In the genomic region with DNA sequence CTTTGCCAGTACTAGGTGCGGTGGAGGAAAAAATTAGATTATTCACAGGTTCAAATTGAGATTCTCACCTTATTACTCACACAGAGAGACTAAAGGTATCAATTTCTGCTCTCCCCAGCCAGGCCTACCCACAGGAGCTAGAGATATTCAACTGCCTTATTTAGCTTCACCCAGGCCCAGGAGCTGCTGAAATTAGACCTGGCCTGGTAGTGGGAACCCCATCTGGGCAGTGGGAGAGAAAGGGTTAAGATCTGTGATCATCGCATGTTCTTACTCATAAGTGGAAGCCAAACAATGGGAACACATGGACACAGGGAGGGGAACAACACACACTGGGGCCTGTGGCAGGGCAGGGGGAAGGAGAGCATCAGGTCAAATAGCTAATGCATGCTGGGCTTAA, we compare ENCODE assay signal across 13 cellular contexts. TPM values are rescaled to one million over a fixed set of nuclear protein-coding genes. Genes with fewer than 3 reads are reported as not detected.
DNase-seq lines count a peak whose midpoint lies in the region; ATAC-seq, FAIRE-seq and TF ChIP-seq lines count a peak whose summit lies in the region.
"Had no signal": no experiment of that assay in that cellular context is flagged by ENCODE, and none has a peak within 500 bp of the region (broad histone marks: within the 10 kb centered on the region; RNA-seq: fewer than 3 reads in every experiment).

No MANE protein-coding gene starts in this region.

- H3K36me3 Mint-ChIP-seq in activated naive CD4-positive, alpha-beta T cell treated with anti-CD3 and anti-CD28 coated beads for 36 hours (ENCODE audit: low read depth), result no peaks in the 10 kb centered on the region
- peaks cover 4% of the 10 kb centered on the region for H3K36me3 Mint-ChIP-seq in stimulated activated effector memory CD8-positive, alpha-beta T cell treated with anti-CD3 and anti-CD28 coated beads, Interleukin-12 subunit alpha, Interleukin-12 subunit beta, amount 100 ng/mL, for 72 hours
- H3K36me3 Mint-ChIP-seq in CD8-positive, alpha-beta T cell, result no peaks in the 10 kb centered on the region

- no peaks in the 10 kb centered on the region for H3K9me3 ChIP-seq in CD8-positive, alpha-beta T cell (ENCODE audit: low read length)
- H3K9me3 ChIP-seq: HAP-1, right lobe of liver had no signal

- H3K27ac Mint-ChIP-seq in activated naive CD4-positive, alpha-beta T cell treated with anti-CD3 and anti-CD28 coated beads for 36 hours, result peak overlapping the region; percentile 64
- peak overlapping the region; percentile 36 for H3K27ac Mint-ChIP-seq in stimulated activated effector memory CD8-positive, alpha-beta T cell treated with anti-CD3 and anti-CD28 coated beads, Interleukin-12 subunit alpha, Interleukin-12 subunit beta, amount 100 ng/mL, for 72 hours
- no peak overlapping the region for H3K27ac Mint-ChIP-seq in CD8-positive, alpha-beta T cell

- intact Hi-C loops in activated naive CD4-positive, alpha-beta T cell treated with anti-CD3 and anti-CD28 coated beads for 36 hours (cut with micrococcal nuclease), result no loop called here
- intact Hi-C loops in CD8-positive, alpha-beta T cell (cut with DNase I, micrococcal nuclease), result no loop called here

- H3K4me1 ChIP-seq in CD8-positive, alpha-beta T cell (ENCODE audit: insufficient read depth, low read length), result peaks cover 55% of the 10 kb centered on the region
- H3K4me1 ChIP-seq: HAP-1 had no signal

- CTCF ChIA-PET in activated naive CD4-positive, alpha-beta T cell treated with anti-CD3 and anti-CD28 coated beads for 36 hours (lab: Charles Lee), result interaction anchor here (0.6 to 4.9 kb wide), 3 partner anchors 10 to 192 kb away, joined by 4 to 26 read pairs (median 5); no protein-coding TSS in a partner anchor
- CTCF ChIA-PET in CD8-positive, alpha-beta T cell (lab: Charles Lee), result interaction anchor here (0.7 to 1.8 kb wide), 2 partner anchors 156 to 192 kb away, joined by 3 to 7 read pairs; no protein-coding TSS in a partner anchor

- no peaks in the 10 kb centered on the region for H3K9me3 Mint-ChIP-seq in activated naive CD4-positive, alpha-beta T cell treated with anti-CD3 and anti-CD28 coated beads for 36 hours
- peaks cover 1% of the 10 kb centered on the region for H3K9me3 Mint-ChIP-seq in stimulated activated effector memory CD8-positive, alpha-beta T cell treated with anti-CD3 and anti-CD28 coated beads, Interleukin-12 subunit alpha, Interleukin-12 subunit beta, amount 100 ng/mL, for 72 hours
- no peaks in the 10 kb centered on the region for H3K9me3 Mint-ChIP-seq in CD8-positive, alpha-beta T cell

- POLR2A ChIA-PET in CD8-positive, alpha-beta T cell (lab: Charles Lee), result interaction anchor here (0.8 to 1.3 kb wide), 2 partner anchors 21 to 51 kb away, joined by 3 to 4 read pairs; a partner anchor contains a TSS

- H3K27me3 Mint-ChIP-seq in activated naive CD4-positive, alpha-beta T cell treated with anti-CD3 and anti-CD28 coated beads for 36 hours (ENCODE audit: low read depth), result no peaks in the 10 kb centered on the region
- no peaks in the 10 kb centered on the region for H3K27me3 Mint-ChIP-seq in CD8-positive, alpha-beta T cell (ENCODE audit: low read depth)

- no peak overlapping the region for H3K4me3 ChIP-seq in epithelial cell of esophagus (ENCODE audit: low read length)
- H3K4me3 ChIP-seq in CD8-positive, alpha-beta T cell (ENCODE audit: low read depth, low read length), result no peak overlapping the region
- H3K4me3 ChIP-seq: HAP-1, right lobe of liver, SJCRH30 had no signal

- H3K4me3 Mint-ChIP-seq in activated naive CD4-positive, alpha-beta T cell treated with anti-CD3 and anti-CD28 coated beads for 36 hours, result no peak overlapping the region
- H3K4me3 Mint-ChIP-seq in stimulated activated effector memory CD8-positive, alpha-beta T cell treated with anti-CD3 and anti-CD28 coated beads, Interleukin-12 subunit alpha, Interleukin-12 subunit beta, amount 100 ng/mL, for 72 hours, result no peak overlapping the region
- H3K4me3 Mint-ChIP-seq in CD8-positive, alpha-beta T cell, result no peak overlapping the region

- H3K27ac ChIP-seq in CD8-positive, alpha-beta T cell (ENCODE audit: low read depth, low read length), result no peak overlapping the region
- H3K27ac ChIP-seq: SJCRH30 had no signal

- DNase-seq in activated naive CD4-positive, alpha-beta T cell treated with anti-CD3 and anti-CD28 coated beads for 36 hours, result no peak
- no peak for DNase-seq in activated naive CD4-positive, alpha-beta T cell treated with Interleukin-2 at 50 U/mL for 16 hours
- peak; percentile 12 for DNase-seq in RCC 7860 (ENCODE audit: low spot score)
- DNase-seq in epithelial cell of esophagus (ENCODE audit: low read depth), result peak; percentile 67
- no peak for DNase-seq in stimulated activated effector memory CD8-positive, alpha-beta T cell treated with anti-CD3 and anti-CD28 coated beads, Interleukin-12 subunit alpha, Interleukin-12 subunit beta, amount 100 ng/mL, for 72 hours (ENCODE audit: low spot score in 2 of 2)
- DNase-seq in CD8-positive, alpha-beta T cell, result no peak
- DNase-seq in activated CD4-positive, alpha-beta T cell treated with anti-CD3 and anti-CD28 coated beads, Interleukin-2, amount 50 U/mL, for 1 hour, result no peak
- DNase-seq: glutamatergic neuron, midbrain, right lobe of liver had no signal

- TF ChIP-seq CTCF in epithelial cell of esophagus (IDR thresholded peaks at IDR 0.05; ENCODE audit: insufficient read depth, low read depth, low read length, missing control alignments), result no peak
- TF ChIP-seq CTCF in CD8-positive, alpha-beta T cell (IDR thresholded peaks at IDR 0.05), result no peak

- ATAC-seq in stimulated activated effector memory CD8-positive, alpha-beta T cell treated with anti-CD3 and anti-CD28 coated beads, Interleukin-12 subunit alpha, Interleukin-12 subunit beta, amount 100 ng/mL, for 72 hours, result no peak
- no peak for ATAC-seq in GM18873 (IDR thresholded peaks at IDR 0.05; ENCODE audit: low FRiP score, unreplicated experiment)
- no peak for ATAC-seq in CD8-positive, alpha-beta T cell
- ATAC-seq: right lobe of liver had no signal

- H3K27me3 ChIP-seq in CD8-positive, alpha-beta T cell (ENCODE audit: insufficient read depth, low read length), result no peaks in the 10 kb centered on the region
- H3K27me3 ChIP-seq: right lobe of liver, SJCRH30 had no signal

- FAIRE-seq in RCC 7860 (lab: Jason Lieb, UNC), result no peak

- peaks cover 41% of the 10 kb centered on the region for H3K4me1 Mint-ChIP-seq in activated naive CD4-positive, alpha-beta T cell treated with anti-CD3 and anti-CD28 coated beads for 36 hours (ENCODE audit: low read depth)
- peaks cover 67% of the 10 kb centered on the region for H3K4me1 Mint-ChIP-seq in stimulated activated effector memory CD8-positive, alpha-beta T cell treated with anti-CD3 and anti-CD28 coated beads, Interleukin-12 subunit alpha, Interleukin-12 subunit beta, amount 100 ng/mL, for 72 hours
- H3K4me1 Mint-ChIP-seq in CD8-positive, alpha-beta T cell (ENCODE audit: low read depth), result peaks cover 66% of the 10 kb centered on the region

- H3K36me3 ChIP-seq in CD8-positive, alpha-beta T cell (ENCODE audit: insufficient read depth, low read length), result no peaks in the 10 kb centered on the region
- H3K36me3 ChIP-seq: HAP-1, right lobe of liver, SJCRH30 had no signal

RNA-seq across cellular contexts. Expression of a gene that starts 20.9 kb away (rescaled TPM):
- 10 to 100 TPM; 48.7 to 54.6 TPM for total RNA-seq in activated naive CD4-positive, alpha-beta T cell treated with anti-CD3 and anti-CD28 coated beads for 36 hours
- total RNA-seq in CD8-positive, alpha-beta T cell, result 10 to 100 TPM; 15.8 TPM

Comparison
In these comparisons a context has a peak if more than half of its experiments do, and no peak if none do; other contexts are left out.
1. DNase-seq: peak in RCC 7860 (single experiment) and epithelial cell of esophagus (single experiment); none in activated naive CD4-positive, alpha-beta T cell treated with anti-CD3 and anti-CD28 coated beads for 36 hours (single experiment), activated naive CD4-positive, alpha-beta T cell treated with Interleukin-2 at 50 U/mL for 16 hours (single experiment), stimulated activated effector memory CD8-positive, alpha-beta T cell treated with anti-CD3 and anti-CD28 coated beads, Interleukin-12 subunit alpha, Interleukin-12 subunit beta, amount 100 ng/mL, for 72 hours (0 of 2), CD8-positive, alpha-beta T cell (0 of 7) and activated CD4-positive, alpha-beta T cell treated with anti-CD3 and anti-CD28 coated beads, Interleukin-2, amount 50 U/mL, for 1 hour (single experiment).